ENCODE assay signal across 1 cellular context in the genomic region with DNA sequence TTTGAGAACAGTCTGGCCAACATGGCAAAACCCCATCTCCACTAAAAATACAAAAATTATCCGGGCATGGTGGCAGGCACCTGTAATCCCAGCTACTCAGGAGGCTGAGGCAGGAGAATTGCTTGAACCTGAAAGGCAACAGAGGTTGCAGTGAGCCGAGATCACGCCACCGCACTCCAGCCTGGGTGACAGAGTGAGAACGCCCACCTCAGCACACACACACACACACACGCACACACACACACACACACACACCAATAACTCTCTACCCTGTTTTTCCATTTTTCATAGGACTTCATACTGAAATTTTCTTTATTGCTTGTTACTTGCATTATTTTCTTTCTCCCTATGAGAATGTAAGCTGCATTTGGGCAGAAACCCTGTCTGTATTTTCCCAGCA. TPM values are rescaled to one million over a fixed set of nuclear protein-coding genes. Genes with fewer than 3 reads are reported as not detected.
"Had no signal": no experiment of that assay in that cellular context is flagged by ENCODE, and none has a peak within 500 bp of the region (broad histone marks: within the 10 kb centered on the region; RNA-seq: fewer than 3 reads in every experiment).

No MANE protein-coding gene starts in this region.

RNA-seq across cellular contexts. Expression of a gene that starts 57.1 kb away (rescaled TPM):
- total RNA-seq: G401 had no signal
